29 cellular contexts compared by ENCODE assay signal in genomic region chr21:37095821-37096220, GRCh38.
"Had no signal": no experiment of that assay in that cellular context is flagged by ENCODE, and none has a peak within 500 bp of the region (broad histone marks: within the 10 kb centered on the region; RNA-seq: fewer than 3 reads in every experiment).

No MANE protein-coding gene starts in this region.

- H3K4me2 ChIP-seq: smooth muscle cell had no signal

- ATAC-seq: naive thymus-derived CD4-positive, alpha-beta T cell; natural killer cell treated with Interleukin-12 subunit alpha and Interleukin-12 subunit beta and Interleukin-15 and Interleukin-18, amount 100 ng/mL, for 72 hours; psoas muscle; right cardiac atrium; sciatic nerve; stimulated activated memory B cell treated with anti-CD40 and anti-IgM and Interleukin-4, amounts not matched to agents 10 μg/mL and 1 μg/mL and 100 μg/mL, for 72 hours; stimulated activated naive CD8-positive, alpha-beta T cell treated with anti-CD3 and anti-CD28 coated beads, Interleukin-15, amount 100 ng/mL, for 72 hours; stimulated activated naive CD8-positive, alpha-beta T cell treated with anti-CD3 and anti-CD28 coated beads, Interleukin-15, Interleukin-2, amounts not matched to agents 100 U/mL and 50 U/mL, for 24 hours had no signal

- H3K9me3 Mint-ChIP-seq: naive thymus-derived CD4-positive, alpha-beta T cell; natural killer cell treated with Interleukin-12 subunit alpha and Interleukin-12 subunit beta and Interleukin-15 and Interleukin-18, amount 100 ng/mL, for 72 hours; stimulated activated memory B cell treated with anti-CD40 and anti-IgM and Interleukin-4, amounts not matched to agents 10 μg/mL and 1 μg/mL and 100 μg/mL, for 72 hours; stimulated activated naive CD8-positive, alpha-beta T cell treated with anti-CD3 and anti-CD28 coated beads, Interleukin-15, amount 100 ng/mL, for 72 hours; type B pancreatic cell had no signal

- H3K36me3 ChIP-seq: ovary had no signal

- H2AFZ ChIP-seq: parathyroid adenoma had no signal

- H3K27me3 Mint-ChIP-seq: naive thymus-derived CD4-positive, alpha-beta T cell; natural killer cell treated with Interleukin-12 subunit alpha and Interleukin-12 subunit beta and Interleukin-15 and Interleukin-18, amount 100 ng/mL, for 72 hours; progenitor cell of endocrine pancreas; stimulated activated memory B cell treated with anti-CD40 and anti-IgM and Interleukin-4, amounts not matched to agents 10 μg/mL and 1 μg/mL and 100 μg/mL, for 72 hours; stimulated activated naive CD8-positive, alpha-beta T cell treated with anti-CD3 and anti-CD28 coated beads, Interleukin-15, amount 100 ng/mL, for 72 hours; type B pancreatic cell had no signal

- H3K4me1 Mint-ChIP-seq: stimulated activated memory B cell treated with anti-CD40 and anti-IgM and Interleukin-4, amounts not matched to agents 10 μg/mL and 1 μg/mL and 100 μg/mL, for 72 hours; stimulated activated naive CD8-positive, alpha-beta T cell treated with anti-CD3 and anti-CD28 coated beads, Interleukin-15, amount 100 ng/mL, for 72 hours had no signal

- H3K27ac Mint-ChIP-seq: naive thymus-derived CD4-positive, alpha-beta T cell; natural killer cell treated with Interleukin-12 subunit alpha and Interleukin-12 subunit beta and Interleukin-15 and Interleukin-18, amount 100 ng/mL, for 72 hours; progenitor cell of endocrine pancreas; stimulated activated memory B cell treated with anti-CD40 and anti-IgM and Interleukin-4, amounts not matched to agents 10 μg/mL and 1 μg/mL and 100 μg/mL, for 72 hours; stimulated activated naive CD8-positive, alpha-beta T cell treated with anti-CD3 and anti-CD28 coated beads, Interleukin-15, amount 100 ng/mL, for 72 hours; type B pancreatic cell had no signal

- H3K4me1 ChIP-seq: parathyroid adenoma, psoas muscle, spleen, suprapubic skin, testis, tibial artery, transverse colon, vagina had no signal

- DNase-seq: naive thymus-derived CD4-positive, alpha-beta T cell; occipital lobe; ovary; posterior cingulate gyrus; psoas muscle; right cardiac atrium; spleen; stimulated activated CD4-positive, alpha-beta T cell treated with anti-CD3 and anti-CD28 coated beads, Interleukin-12 subunit alpha, Interleukin-12 subunit beta, amount 100 ng/mL, for 4 hours; stimulated activated CD4-positive, alpha-beta T cell treated with anti-CD3 and anti-CD28 coated beads, Interleukin-1b, Interleukin-23, amount 100 ng/mL, for 48 hours; stimulated activated CD4-positive, alpha-beta T cell treated with anti-CD3 and anti-CD28 coated beads, Interleukin-4, amount 100 ng/mL, for 1 hour; stimulated activated CD4-positive, alpha-beta T cell treated with anti-CD3 and anti-CD28 coated beads, Interleukin-4, amount 100 ng/mL, for 4 hours; stimulated activated CD8-positive, alpha-beta memory T cell treated with anti-CD3 and anti-CD28 coated beads, Interleukin-4, amount 100 ng/mL, for 48 hours; stimulated activated naive CD4-positive, alpha-beta T cell; stimulated activated naive CD8-positive, alpha-beta T cell treated with anti-CD3 and anti-CD28 coated beads, Interleukin-15, amount 100 ng/mL, for 72 hours; stimulated activated naive CD8-positive, alpha-beta T cell treated with anti-CD3 and anti-CD28 coated beads, Interleukin-15, Interleukin-2, amounts not matched to agents 100 U/mL and 50 U/mL, for 24 hours; substantia nigra; testis; tibial artery; transverse colon had no signal

- H3K9me3 ChIP-seq: ovary, psoas muscle, spleen, suprapubic skin, testis, tibial artery, transverse colon, vagina had no signal

- H3K79me2 ChIP-seq: parathyroid adenoma had no signal

- H3K4me3 ChIP-seq: ovary, psoas muscle, skin epidermis, smooth muscle cell, spleen, suprapubic skin, testis, tibial artery, transverse colon, vagina had no signal

- H3K4me3 Mint-ChIP-seq: naive thymus-derived CD4-positive, alpha-beta T cell; natural killer cell treated with Interleukin-12 subunit alpha and Interleukin-12 subunit beta and Interleukin-15 and Interleukin-18, amount 100 ng/mL, for 72 hours; stimulated activated memory B cell treated with anti-CD40 and anti-IgM and Interleukin-4, amounts not matched to agents 10 μg/mL and 1 μg/mL and 100 μg/mL, for 72 hours; stimulated activated naive CD8-positive, alpha-beta T cell treated with anti-CD3 and anti-CD28 coated beads, Interleukin-15, amount 100 ng/mL, for 72 hours; type B pancreatic cell had no signal

- H3K9ac ChIP-seq: parathyroid adenoma had no signal

- H3K27ac ChIP-seq: ovary, parathyroid adenoma, psoas muscle, skin epidermis, spleen, suprapubic skin, testis, tibial artery, transverse colon, vagina had no signal

- H3K27me3 ChIP-seq: ovary, spleen, suprapubic skin, testis, tibial artery, transverse colon, vagina had no signal
